In genomic region chr11:73645570-73645969, GRCh38 we compare ENCODE assay signal across 17 cellular contexts. TPM values are rescaled to one million over a fixed set of nuclear protein-coding genes. Genes with fewer than 3 reads are reported as not detected.
DNase-seq lines count a peak whose midpoint lies in the region; ATAC-seq and TF ChIP-seq lines count a peak whose summit lies in the region.
"Had no signal": no experiment of that assay in that cellular context is flagged by ENCODE, and none has a peak within 500 bp of the region (broad histone marks: within the 10 kb centered on the region; RNA-seq: fewer than 3 reads in every experiment).

No MANE protein-coding gene starts in this region.

- ATAC-seq in naive thymus-derived CD4-positive, alpha-beta T cell = no peak
- ATAC-seq: activated CD8-positive, alpha-beta memory T cell treated with anti-CD3 and anti-CD28 coated beads, Interleukin-2, amount 10 ng/mL, durations not matched to agents 7 days and 5 days; activated T-helper 17 cell treated with anti-CD3 and anti-CD28 coated beads, Interleukin-2, amount 50 U/mL, for 72 hours; esophagus mucosa; pancreas had no signal

- H3K4me3 Mint-ChIP-seq in CD14-positive monocyte (peak overlapping the region; percentile 64 to 72), IgD-negative memory B cell (peak overlapping the region in 2 of 4 donors; percentile 49 to 53)
- H3K4me3 Mint-ChIP-seq in naive thymus-derived CD4-positive, alpha-beta T cell = peak overlapping the region in 3 of 10 donors; percentile 13 to 64 (median 17)
- H3K4me3 Mint-ChIP-seq: activated CD8-positive, alpha-beta memory T cell treated with anti-CD3 and anti-CD28 coated beads, Interleukin-2, amount 10 ng/mL, durations not matched to agents 7 days and 5 days; activated T-helper 17 cell treated with anti-CD3 and anti-CD28 coated beads, Interleukin-2, amount 50 U/mL, for 72 hours had no signal

- no peaks in the 10 kb centered on the region for H3K9me3 ChIP-seq in naive thymus-derived CD4-positive, alpha-beta T cell (ENCODE audit: control insufficient read depth in 2 of 3, low read length in 3 of 3)
- H3K9me3 ChIP-seq: pancreas had no signal

- H3K27ac Mint-ChIP-seq in CD14-positive monocyte (peak overlapping the region in 2 of 7 donors; percentile 4 to 73), IgD-negative memory B cell (peak overlapping the region in 2 of 3 donors; percentile 42 to 53)
- peak overlapping the region in 6 of 9 donors; percentile 34 to 85 (median 48) for H3K27ac Mint-ChIP-seq in naive thymus-derived CD4-positive, alpha-beta T cell
- H3K27ac Mint-ChIP-seq: activated CD8-positive, alpha-beta memory T cell treated with anti-CD3 and anti-CD28 coated beads, Interleukin-2, amount 10 ng/mL, durations not matched to agents 7 days and 5 days; activated T-helper 17 cell treated with anti-CD3 and anti-CD28 coated beads, Interleukin-2, amount 50 U/mL, for 72 hours had no signal

- H3K4me1 ChIP-seq in naive thymus-derived CD4-positive, alpha-beta T cell (ENCODE audit: control insufficient read depth in 2 of 2, insufficient read depth in 2 of 2, low read length in 2 of 2) = peaks cover 7 to 24% of the 10 kb centered on the region in 2 donors
- H3K4me1 ChIP-seq: pancreas had no signal

- H3K36me3 Mint-ChIP-seq in CD14-positive monocyte (no peaks in the 10 kb centered on the region), IgD-negative memory B cell (no peaks in the 10 kb centered on the region)
- peaks cover 0 to 7% (median 0%) of the 10 kb centered on the region in 5 donors for H3K36me3 Mint-ChIP-seq in naive thymus-derived CD4-positive, alpha-beta T cell
- H3K36me3 Mint-ChIP-seq: activated CD8-positive, alpha-beta memory T cell treated with anti-CD3 and anti-CD28 coated beads, Interleukin-2, amount 10 ng/mL, durations not matched to agents 7 days and 5 days had no signal

- H3K4me3 ChIP-seq in fibroblast of mammary gland (ENCODE audit: control insufficient read depth, low read depth, low read length) = peak overlapping the region; percentile 19
- H3K4me3 ChIP-seq in naive thymus-derived CD4-positive, alpha-beta T cell (ENCODE audit: low read length) = no peak overlapping the region
- H3K4me3 ChIP-seq: pancreas, skin epidermis had no signal

- H3K4me1 Mint-ChIP-seq in CD14-positive monocyte = peaks cover 26% of the 10 kb centered on the region
- H3K4me1 Mint-ChIP-seq in IgD-negative memory B cell = peaks cover 18 to 28% (median 20%) of the 10 kb centered on the region in 3 donors
- peaks cover 12 to 47% (median 38%) of the 10 kb centered on the region in 7 donors for H3K4me1 Mint-ChIP-seq in naive thymus-derived CD4-positive, alpha-beta T cell

- no peaks in the 10 kb centered on the region for H3K27me3 ChIP-seq in naive thymus-derived CD4-positive, alpha-beta T cell (ENCODE audit: control insufficient read depth in 2 of 2, insufficient read depth in 2 of 2, low read length in 2 of 2)
- H3K27me3 ChIP-seq: pancreas had no signal

- no peak overlapping the region for H3K27ac ChIP-seq in naive thymus-derived CD4-positive, alpha-beta T cell (ENCODE audit: low read depth, low read length)
- H3K27ac ChIP-seq: pancreas, skin epidermis had no signal

- POLR2A ChIA-PET in naive thymus-derived CD4-positive, alpha-beta T cell (lab: Charles Lee) = interaction anchor here (0.6 kb wide), 1 partner anchor 285 kb away, joined by 3 read pairs; no protein-coding TSS in a partner anchor

- H3K36me3 ChIP-seq in naive thymus-derived CD4-positive, alpha-beta T cell (ENCODE audit: control insufficient read depth in 2 of 3, insufficient read depth in 3 of 3, low read length in 3 of 3) = peaks cover 0 to 8% (median 0%) of the 10 kb centered on the region in 3 experiments
- H3K36me3 ChIP-seq: pancreas had no signal

- H3K9me3 Mint-ChIP-seq in CD14-positive monocyte (peaks cover 0 to 2% (median 0%) of the 10 kb centered on the region in 7 donors), IgD-negative memory B cell (no peaks in the 10 kb centered on the region)
- H3K9me3 Mint-ChIP-seq in naive thymus-derived CD4-positive, alpha-beta T cell = no peaks in the 10 kb centered on the region
- H3K9me3 Mint-ChIP-seq: activated T-helper 17 cell treated with anti-CD3 and anti-CD28 coated beads, Interleukin-2, amount 50 U/mL, for 72 hours had no signal

- TF ChIP-seq CTCF in CD14-positive monocyte (IDR thresholded peaks at IDR 0.05) = no peak
- no peak for TF ChIP-seq CTCF in fibroblast of mammary gland (conservative IDR thresholded peaks at IDR 0.05; ENCODE audit: control insufficient read depth, insufficient read depth, low read depth, low read length)

- CTCF ChIA-PET in naive thymus-derived CD4-positive, alpha-beta T cell (lab: Charles Lee) = interaction anchor here (0.7 to 4.3 kb wide), 4 partner anchors 11 to 20 kb away, joined by 3 to 27 read pairs (median 11); no protein-coding TSS in a partner anchor

- H3K27me3 Mint-ChIP-seq in CD14-positive monocyte (ENCODE audit: low read depth in 3 of 3) (peaks cover 5 to 17% (median 8%) of the 10 kb centered on the region in 3 donors), IgD-negative memory B cell (no peaks in the 10 kb centered on the region)
- peaks cover 0 to 8% (median 0%) of the 10 kb centered on the region in 5 donors for H3K27me3 Mint-ChIP-seq in naive thymus-derived CD4-positive, alpha-beta T cell
- H3K27me3 Mint-ChIP-seq: activated T-helper 17 cell treated with anti-CD3 and anti-CD28 coated beads, Interleukin-2, amount 50 U/mL, for 72 hours had no signal

- intact Hi-C loops in CD14-positive monocyte (cut with micrococcal nuclease) = no loop called here
- intact Hi-C loops in naive thymus-derived CD4-positive, alpha-beta T cell (cut with micrococcal nuclease) = loop anchor here in 1 of 2 donors (5.0 kb wide), 3 partner anchors 923 to 1423 kb away; partner anchors contain the start of genes INPPL1 and RNF169

- DNase-seq in CD14-positive monocyte (ENCODE audit: low spot score) = no peak
- DNase-seq in fibroblast of mammary gland (ENCODE audit: low read depth) = no peak
- DNase-seq in naive thymus-derived CD4-positive, alpha-beta T cell = no peak
- no peak for DNase-seq in NCI-H526 treated with DMSO at 0.1 percent for 48 hours (lab: John Stamatoyannopoulos, UW)
- DNase-seq in stimulated activated CD4-positive, alpha-beta T cell treated with anti-CD3 and anti-CD28 coated beads, Interleukin-15, amount 100 ng/mL, for 24 hours = no peak
- DNase-seq in NCI-H526 (lab: John Stamatoyannopoulos, UW) = no peak
- DNase-seq in SHP77 treated with DMSO at 0.1 percent for 48 hours (lab: John Stamatoyannopoulos, UW) = no peak
- DNase-seq: activated CD8-positive, alpha-beta memory T cell treated with anti-CD3 and anti-CD28 coated beads, Interleukin-2, amount 10 ng/mL, durations not matched to agents 7 days and 5 days; NCI-H2029 treated with DMSO at 0.1 percent for 48 hours; NCI-H524; stimulated activated CD4-positive, alpha-beta T cell treated with anti-CD3 and anti-CD28 coated beads, Interleukin-4, amount 100 ng/mL, for 24 hours had no signal

RNA-seq across cellular contexts. Expression of gene PLEKHB1, which starts 0.8 kb away (rescaled TPM):
- polyA plus RNA-seq in CD14-positive monocyte (under 1 TPM; 0.25 to 0.88 TPM), IgD-negative memory B cell (50.3 TPM)
- 10 to 100 TPM in 4 of 5 experiments, 1 to 10 TPM in 1; 3.2 to 92.9 (median 67.7) TPM for total RNA-seq in naive thymus-derived CD4-positive, alpha-beta T cell
- polyA plus RNA-seq in naive thymus-derived CD4-positive, alpha-beta T cell = 100 to 1,000 TPM; 157 to 172 TPM
- total RNA-seq: bronchial epithelial cell had no signal

RNA-seq across cellular contexts. Expression of gene FAM168A, which starts 47.7 kb away (rescaled TPM):
- polyA plus RNA-seq in CD14-positive monocyte (1 to 10 TPM; 1.4 to 2.1 TPM), IgD-negative memory B cell (2.6 TPM)
- 10 to 100 TPM; 18.4 to 33.0 (median 25.2) TPM for total RNA-seq in naive thymus-derived CD4-positive, alpha-beta T cell
- 1 to 10 TPM; 3.3 to 3.7 TPM for polyA plus RNA-seq in naive thymus-derived CD4-positive, alpha-beta T cell

Comparison
In these comparisons a context has a peak if more than half of its experiments do, and no peak if none do; other contexts are left out.
1. RNA of gene PLEKHB1, which starts 0.8 kb away (polyA plus RNA-seq): 157 to 172 TPM in naive thymus-derived CD4-positive, alpha-beta T cell and 50.3 TPM in IgD-negative memory B cell (single experiment); 0.25 to 0.88 TPM in CD14-positive monocyte; every median in the first group is over 10 times any median in the second.